Comparison of ENCODE assay signal across 8 cellular contexts in the genomic region with DNA sequence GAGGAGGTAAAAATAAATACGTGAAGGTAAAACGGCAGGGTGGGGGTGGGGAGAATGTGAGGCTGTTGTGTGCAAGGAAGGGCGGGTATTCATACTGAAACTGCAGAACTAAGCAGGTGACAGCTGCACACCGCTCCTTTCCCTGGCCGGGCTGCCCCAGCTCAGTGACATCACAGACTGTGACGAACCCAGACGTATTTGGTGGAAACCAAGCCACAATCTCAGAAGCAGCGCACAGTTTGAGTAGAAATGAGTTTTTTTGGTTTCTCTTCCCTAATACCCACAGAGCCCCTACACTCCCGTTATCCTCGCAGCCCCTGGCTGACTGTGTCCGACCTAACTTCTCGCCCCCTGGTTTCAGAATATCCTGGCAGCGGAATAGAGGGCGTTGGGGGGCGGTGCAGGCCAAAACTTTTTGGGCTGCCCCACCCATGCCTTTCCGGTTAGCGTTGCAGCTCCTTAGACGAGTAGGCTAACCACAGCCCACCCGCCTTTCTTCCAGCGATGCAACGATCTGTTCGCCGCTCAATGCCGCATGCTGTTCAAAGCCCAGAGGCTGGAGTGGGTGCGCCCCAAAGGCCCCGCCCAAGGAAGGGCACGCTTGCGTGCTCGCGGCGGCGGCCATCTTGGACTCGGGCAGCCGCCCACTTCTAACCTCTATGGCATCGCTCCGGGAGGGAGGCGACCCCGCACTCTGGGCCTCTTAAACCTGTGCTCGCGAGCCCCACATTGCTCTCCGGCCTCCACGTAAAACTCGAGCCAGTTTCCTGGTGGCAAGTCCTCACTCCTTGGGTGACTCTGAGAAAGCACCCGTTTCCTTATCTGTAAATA.
DNase-seq lines count a peak whose midpoint lies in the region; FAIRE-seq and TF ChIP-seq lines count a peak whose summit lies in the region.

No MANE protein-coding gene starts in this region.

- peak overlapping the region; percentile 61 for H3K27ac ChIP-seq in neutrophil

- peak overlapping the region; percentile 73 for H3K4me2 ChIP-seq in Loucy (ENCODE audit: low read depth, low read length, poor library complexity, severe bottlenecking)

- no peak for FAIRE-seq in H54 (lab: Jason Lieb, UNC)

- peak; percentile 34; the same call in 1 of the 2 replicates for TF ChIP-seq POLR2A in H54 (IDR thresholded peaks at IDR 0.05; ENCODE audit: low read depth, low read length)

- no peaks in the 10 kb centered on the region for H3K79me2 ChIP-seq in Loucy (ENCODE audit: insufficient read depth, low read length)

- no peaks in the 10 kb centered on the region for H4K20me1 ChIP-seq in Loucy (ENCODE audit: insufficient read depth, low read length, poor library complexity, severe bottlenecking)

- DNase-seq in ELR (ENCODE audit: low read depth) (peak; percentile 85), H54 (ENCODE audit: insufficient read length, low spot score) (peak; percentile 62), SIG-M5 (lab: John Stamatoyannopoulos, UW) (peak; percentile 74), foreskin melanocyte (peak; percentile 60), superior temporal gyrus (ENCODE audit: extremely low spot score) (peak; percentile 82)
- peak; percentile 82 for DNase-seq in activated gamma-delta T cell treated with anti-CD3 and anti-CD28 coated beads, Interleukin-2, amount 50 U/mL, for 16 hours (ENCODE audit: low read depth)

- no peaks in the 10 kb centered on the region for H3F3A ChIP-seq in Loucy (ENCODE audit: low read depth)

- peak overlapping the region; percentile 71 for H3K9ac ChIP-seq in Loucy (ENCODE audit: low read depth, low read length, poor library complexity, severe bottlenecking)

- H3K4me3 ChIP-seq in Loucy (ENCODE audit: low read length, poor library complexity, severe bottlenecking) (peak overlapping the region; percentile 76), neutrophil (ENCODE audit: low read depth in 1 of 2, low read length in 1 of 2) (peak overlapping the region; percentile 83 to 89)

- no peaks in the 10 kb centered on the region for H3K27me3 ChIP-seq in Loucy (ENCODE audit: insufficient read depth, low read length, poor library complexity, severe bottlenecking)
- H3K27me3 ChIP-seq in neutrophil = no peaks in the 10 kb centered on the region

- TF ChIP-seq CTCF in Loucy (conservative IDR thresholded peaks at IDR 0.05; ENCODE audit: low read length) (0 out of 2 replicates have a peak, but pooled peaks have one; percentile 19), neutrophil (IDR thresholded peaks at IDR 0.05) (no peak)

- no peaks in the 10 kb centered on the region for H3K9me2 ChIP-seq in Loucy (replicated peaks; ENCODE audit: low read depth, low read length)

- H2AFZ ChIP-seq in Loucy (ENCODE audit: low read length) = peak overlapping the region; percentile 83

- no peaks in the 10 kb centered on the region for H3K9me3 ChIP-seq in Loucy (ENCODE audit: insufficient read depth, low read depth, low read length)
- no peaks in the 10 kb centered on the region for H3K9me3 ChIP-seq in neutrophil

- H3K36me3 ChIP-seq in Loucy (ENCODE audit: insufficient read depth, low read length) = peaks cover 19% of the 10 kb centered on the region; the same call in 1 of the 2 replicates
- peaks cover 28% of the 10 kb centered on the region for H3K36me3 ChIP-seq in neutrophil

- H3K4me1 ChIP-seq in Loucy (ENCODE audit: insufficient read depth, low read length, poor library complexity, severe bottlenecking) (peaks cover 11% of the 10 kb centered on the region), neutrophil (ENCODE audit: control insufficient read depth in 1 of 2, insufficient read depth in 1 of 2, low read depth in 1 of 2, low read length in 1 of 2) (peaks cover 14 to 15% of the 10 kb centered on the region in 2 experiments)

Comparison
In these comparisons a context has a peak if more than half of its experiments do, and no peak if none do; other contexts are left out.
1. Peak in every context shown above with its lines: DNase-seq, H3K4me3 ChIP-seq and H3K27ac ChIP-seq.